Comparison of ENCODE assay signal across 20 cellular contexts in the genomic region with DNA sequence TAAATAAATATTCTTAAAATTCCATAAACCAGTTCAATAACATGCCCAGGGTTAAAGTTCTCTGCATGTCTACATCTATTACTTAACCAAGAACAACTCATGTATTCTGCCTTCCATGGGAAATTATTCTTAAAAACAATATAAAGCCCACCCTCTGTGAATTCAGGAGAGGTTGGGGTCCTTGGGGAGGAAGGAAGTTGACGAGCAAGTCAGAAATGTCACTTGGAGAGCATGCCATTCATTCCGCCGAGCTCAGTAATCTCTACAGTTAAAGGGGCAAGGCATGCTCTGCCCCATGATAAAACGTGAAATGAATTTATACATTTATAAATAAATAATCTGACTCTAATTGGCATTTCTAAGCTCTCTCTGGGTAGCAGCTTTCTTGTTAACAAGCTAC.
"Had no signal": no experiment of that assay in that cellular context is flagged by ENCODE, and none has a peak within 500 bp of the region (broad histone marks: within the 10 kb centered on the region; RNA-seq: fewer than 3 reads in every experiment).

No MANE protein-coding gene starts in this region.

- H3K27me3 ChIP-seq: MG63 had no signal

- H3K9me3 ChIP-seq: MG63, SK-N-SH had no signal

- H3K27ac ChIP-seq: RWPE1 had no signal

- DNase-seq: KBM-7, MG63, NCI-H1092, NCI-H1105 treated with DMSO at 0.1 percent for 48 hours, NCI-H1417 treated with DMSO at 0.1 percent for 48 hours, NCI-H146, NCI-H1694 treated with DMSO at 0.1 percent for 48 hours, NCI-H1930, NCI-H2081, NCI-H2107, NCI-H226, NCI-H446, NCI-H510A, NCI-H524 treated with DMSO at 0.1 percent for 48 hours, NCI-H69, NCI-H774, PC-3, SHP77, SK-N-SH had no signal

- H3K4me3 ChIP-seq: MG63 had no signal

- H3K36me3 ChIP-seq: MG63 had no signal
